1 cellular context compared by ENCODE assay signal in genomic region chr11:66414120-66414934, GRCh38.
TF ChIP-seq lines count a peak whose summit lies in the region.

No MANE protein-coding gene starts in this region.

TF ChIP-seq in GM23338, 12 proteins besides CTCF, POLR2A, EP300 and RAD21:
- peak; percentile 16 for TF ChIP-seq REST (IDR thresholded peaks at IDR 0.05; ENCODE audit: unreplicated experiment)
- TF ChIP-seq, protein P1, sequence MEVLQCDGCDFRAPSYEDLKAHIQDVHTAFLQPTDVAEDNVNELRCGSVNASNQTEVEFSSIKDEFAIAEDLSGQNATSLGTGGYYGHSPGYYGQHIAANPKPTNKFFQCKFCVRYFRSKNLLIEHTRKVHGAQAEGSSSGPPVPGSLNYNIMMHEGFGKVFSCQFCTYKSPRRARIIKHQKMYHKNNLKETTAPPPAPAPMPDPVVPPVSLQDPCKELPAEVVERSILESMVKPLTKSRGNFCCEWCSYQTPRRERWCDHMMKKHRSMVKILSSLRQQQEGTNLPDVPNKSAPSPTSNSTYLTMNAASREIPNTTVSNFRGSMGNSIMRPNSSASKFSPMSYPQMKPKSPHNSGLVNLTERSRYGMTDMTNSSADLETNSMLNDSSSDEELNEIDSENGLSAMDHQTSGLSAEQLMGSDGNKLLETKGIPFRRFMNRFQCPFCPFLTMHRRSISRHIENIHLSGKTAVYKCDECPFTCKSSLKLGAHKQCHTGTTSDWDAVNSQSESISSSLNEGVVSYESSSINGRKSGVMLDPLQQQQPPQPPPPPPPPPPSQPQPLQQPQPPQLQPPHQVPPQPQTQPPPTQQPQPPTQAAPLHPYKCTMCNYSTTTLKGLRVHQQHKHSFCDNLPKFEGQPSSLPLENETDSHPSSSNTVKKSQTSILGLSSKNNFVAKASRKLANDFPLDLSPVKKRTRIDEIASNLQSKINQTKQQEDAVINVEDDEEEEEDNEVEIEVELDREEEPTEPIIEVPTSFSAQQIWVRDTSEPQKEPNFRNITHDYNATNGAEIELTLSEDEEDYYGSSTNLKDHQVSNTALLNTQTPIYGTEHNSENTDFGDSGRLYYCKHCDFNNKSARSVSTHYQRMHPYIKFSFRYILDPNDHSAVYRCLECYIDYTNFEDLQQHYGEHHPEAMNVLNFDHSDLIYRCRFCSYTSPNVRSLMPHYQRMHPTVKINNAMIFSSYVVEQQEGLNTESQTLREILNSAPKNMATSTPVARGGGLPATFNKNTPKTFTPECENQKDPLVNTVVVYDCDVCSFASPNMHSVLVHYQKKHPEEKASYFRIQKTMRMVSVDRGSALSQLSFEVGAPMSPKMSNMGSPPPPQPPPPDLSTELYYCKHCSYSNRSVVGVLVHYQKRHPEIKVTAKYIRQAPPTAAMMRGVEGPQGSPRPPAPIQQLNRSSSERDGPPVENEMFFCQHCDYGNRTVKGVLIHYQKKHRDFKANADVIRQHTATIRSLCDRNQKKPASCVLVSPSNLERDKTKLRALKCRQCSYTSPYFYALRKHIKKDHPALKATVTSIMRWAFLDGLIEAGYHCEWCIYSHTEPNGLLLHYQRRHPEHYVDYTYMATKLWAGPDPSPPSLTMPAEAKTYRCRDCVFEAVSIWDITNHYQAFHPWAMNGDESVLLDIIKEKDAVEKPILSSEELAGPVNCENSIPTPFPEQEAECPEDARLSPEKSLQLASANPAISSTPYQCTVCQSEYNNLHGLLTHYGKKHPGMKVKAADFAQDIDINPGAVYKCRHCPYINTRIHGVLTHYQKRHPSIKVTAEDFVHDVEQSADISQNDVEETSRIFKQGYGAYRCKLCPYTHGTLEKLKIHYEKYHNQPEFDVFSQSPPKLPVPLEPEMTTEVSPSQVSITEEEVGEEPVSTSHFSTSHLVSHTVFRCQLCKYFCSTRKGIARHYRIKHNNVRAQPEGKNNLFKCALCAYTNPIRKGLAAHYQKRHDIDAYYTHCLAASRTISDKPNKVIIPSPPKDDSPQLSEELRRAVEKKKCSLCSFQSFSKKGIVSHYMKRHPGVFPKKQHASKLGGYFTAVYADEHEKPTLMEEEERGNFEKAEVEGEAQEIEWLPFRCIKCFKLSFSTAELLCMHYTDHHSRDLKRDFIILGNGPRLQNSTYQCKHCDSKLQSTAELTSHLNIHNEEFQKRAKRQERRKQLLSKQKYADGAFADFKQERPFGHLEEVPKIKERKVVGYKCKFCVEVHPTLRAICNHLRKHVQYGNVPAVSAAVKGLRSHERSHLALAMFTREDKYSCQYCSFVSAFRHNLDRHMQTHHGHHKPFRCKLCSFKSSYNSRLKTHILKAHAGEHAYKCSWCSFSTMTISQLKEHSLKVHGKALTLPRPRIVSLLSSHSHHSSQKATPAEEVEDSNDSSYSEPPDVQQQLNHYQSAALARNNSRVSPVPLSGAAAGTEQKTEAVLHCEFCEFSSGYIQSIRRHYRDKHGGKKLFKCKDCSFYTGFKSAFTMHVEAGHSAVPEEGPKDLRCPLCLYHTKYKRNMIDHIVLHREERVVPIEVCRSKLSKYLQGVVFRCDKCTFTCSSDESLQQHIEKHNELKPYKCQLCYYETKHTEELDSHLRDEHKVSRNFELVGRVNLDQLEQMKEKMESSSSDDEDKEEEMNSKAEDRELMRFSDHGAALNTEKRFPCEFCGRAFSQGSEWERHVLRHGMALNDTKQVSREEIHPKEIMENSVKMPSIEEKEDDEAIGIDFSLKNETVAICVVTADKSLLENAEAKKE (CRISPR knock-in tag; IDR thresholded peaks at IDR 0.05): no peak
